8 cellular contexts compared by ENCODE assay signal in the genomic region with DNA sequence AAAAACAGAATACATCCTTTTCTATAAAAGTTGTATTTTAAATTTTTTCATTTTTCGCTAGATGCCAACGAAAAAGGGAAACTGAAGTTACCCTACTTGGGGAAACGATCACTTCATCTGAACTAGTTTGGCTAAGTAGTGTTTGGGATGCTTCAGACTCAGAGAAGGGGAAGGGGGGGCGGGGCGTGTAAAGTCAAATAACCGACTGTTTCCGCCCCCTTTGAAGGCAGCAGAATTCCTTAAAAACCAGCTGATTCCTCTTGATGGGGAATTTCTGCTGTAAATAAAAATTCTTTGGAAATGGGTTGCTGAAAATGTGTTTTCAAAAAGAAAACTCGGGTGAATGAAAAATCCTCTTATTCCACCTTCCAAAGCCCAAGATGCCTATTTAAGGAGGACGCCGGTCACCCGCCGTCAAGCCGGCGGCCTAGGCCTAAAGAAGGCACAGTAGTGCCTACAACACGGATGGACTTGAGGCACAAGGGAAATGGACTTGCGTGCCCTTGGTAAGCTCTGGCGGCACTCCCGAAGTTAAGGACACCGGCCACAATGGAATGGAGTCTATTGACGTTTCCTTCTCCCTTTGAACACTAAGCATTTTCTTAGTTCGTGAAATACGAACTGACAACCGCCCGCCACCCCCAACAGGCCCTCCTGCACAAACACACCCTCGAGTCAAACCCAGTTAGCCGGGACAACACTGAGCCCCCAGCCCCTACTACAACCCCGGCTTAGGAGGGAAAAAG. TPM values are rescaled to one million over a fixed set of nuclear protein-coding genes. Genes with fewer than 3 reads are reported as not detected.
A peak's percentile ranks its signal among the peaks of the same experiment; 100 is the strongest.
DNase-seq lines count a peak whose midpoint lies in the region; ATAC-seq lines count a peak whose summit lies in the region.

No MANE protein-coding gene starts in this region.

- ATAC-seq in left colon (peak; percentile 58), HG02973 (IDR thresholded peaks at IDR 0.05; ENCODE audit: unreplicated experiment) (no peak)

- H3K27ac Mint-ChIP-seq in dendritic cell treated with granulocyte-macrophage colony-stimulating factor and Interleukin-4, amounts not matched to agents 40 ng/mL and 50 ng/mL, for 4 days, result peak overlapping the region; percentile 87

- intact Hi-C loops in dendritic cell treated with granulocyte-macrophage colony-stimulating factor and Interleukin-4, amounts not matched to agents 40 ng/mL and 50 ng/mL, for 4 days (cut with micrococcal nuclease), result loop anchor here (10.0 kb wide), 1 partner anchor 88 kb away; the partner anchor contains the start of genes ACAD10 and BRAP
- intact Hi-C loops in left colon (cut with DNase I, micrococcal nuclease), result no loop called here

- H3K36me3 Mint-ChIP-seq in dendritic cell treated with granulocyte-macrophage colony-stimulating factor and Interleukin-4, amounts not matched to agents 40 ng/mL and 50 ng/mL, for 4 days (ENCODE audit: low read depth), result peaks cover 31% of the 10 kb centered on the region

- H3K4me1 Mint-ChIP-seq in dendritic cell treated with granulocyte-macrophage colony-stimulating factor and Interleukin-4, amounts not matched to agents 40 ng/mL and 50 ng/mL, for 4 days (ENCODE audit: low read depth), result peaks cover 43% of the 10 kb centered on the region

- DNase-seq in NCI-H2171 treated with DMSO at 0.1 percent for 48 hours (lab: John Stamatoyannopoulos, UW) (peak; percentile 53), NCI-H2171 (lab: John Stamatoyannopoulos, UW) (no peak), NCI-H1092 treated with DMSO at 0.1 percent for 48 hours (lab: John Stamatoyannopoulos, UW) (peak; percentile 4), UCSD-AML1 (lab: John Stamatoyannopoulos, UW; ENCODE audit: unreplicated experiment) (peak; percentile 61), left colon (peak; percentile 60 to 64)
- peak; percentile 5 for DNase-seq in stimulated activated CD4-positive, alpha-beta T cell treated with anti-CD3 and anti-CD28 coated beads, Interleukin-4, amount 100 ng/mL, for 24 hours

- peak overlapping the region; percentile 98 for H3K4me3 Mint-ChIP-seq in dendritic cell treated with granulocyte-macrophage colony-stimulating factor and Interleukin-4, amounts not matched to agents 40 ng/mL and 50 ng/mL, for 4 days

- no peaks in the 10 kb centered on the region for H3K9me3 Mint-ChIP-seq in dendritic cell treated with granulocyte-macrophage colony-stimulating factor and Interleukin-4, amounts not matched to agents 40 ng/mL and 50 ng/mL, for 4 days

- no peaks in the 10 kb centered on the region for H3K27me3 Mint-ChIP-seq in dendritic cell treated with granulocyte-macrophage colony-stimulating factor and Interleukin-4, amounts not matched to agents 40 ng/mL and 50 ng/mL, for 4 days

RNA-seq across cellular contexts. Expression of gene ATXN2, which starts 2.0 kb away (rescaled TPM):
- total RNA-seq in left colon, result 10 to 100 TPM; 43.0 to 64.2 TPM
